23 cellular contexts compared by ENCODE assay signal in genomic region chr12:111197545-111197944, GRCh38.
DNase-seq lines count a peak whose midpoint lies in the region; ATAC-seq and TF ChIP-seq lines count a peak whose summit lies in the region.
"Had no signal": no experiment of that assay in that cellular context is flagged by ENCODE, and none has a peak within 500 bp of the region (broad histone marks: within the 10 kb centered on the region; RNA-seq: fewer than 3 reads in every experiment).

No MANE protein-coding gene starts in this region.

- no peak for TF ChIP-seq POLR2A in Peyer's patch (IDR thresholded peaks at IDR 0.05)

- no peaks in the 10 kb centered on the region for H3K27me3 Mint-ChIP-seq in WTC11 (ENCODE audit: low read depth)
- peaks cover 45% of the 10 kb centered on the region for H3K27me3 Mint-ChIP-seq in nephron progenitor cell (ENCODE audit: low read depth, poor library complexity)

- H3K9me3 ChIP-seq in Peyer's patch, result no peaks in the 10 kb centered on the region
- H3K9me3 ChIP-seq: Caco-2, MG63 had no signal

- peak; percentile 69 for DNase-seq in H7
- DNase-seq in WTC11 (ENCODE audit: low spot score), result no peak
- DNase-seq in iPS-NIHi7 (ENCODE audit: extremely low spot score), result peak; percentile 42
- DNase-seq in substantia nigra (lab: John Stamatoyannopoulos, UW), result no peak
- DNase-seq in NCI-H1436 treated with DMSO at 0.1 percent for 48 hours (lab: John Stamatoyannopoulos, UW), result no peak
- DNase-seq in nephron progenitor cell, result no peak
- no peak for DNase-seq in Peyer's patch
- DNase-seq: C1 segment of cervical spinal cord; Caco-2; CD8-positive, alpha-beta T cell; HCEC 1CT; KG1; MG63; NCI-H1105 treated with DMSO at 0.1 percent for 48 hours; NCI-H2029; NCI-H446 treated with DMSO at 0.1 percent for 48 hours; NCI-H526; SHP77 treated with DMSO at 0.1 percent for 48 hours; SW 1271 had no signal

- CTCF ChIA-PET in WTC11 (lab: Charles Lee), result interaction anchor here (0.6 to 1.2 kb wide), 2 partner anchors 77 to 310 kb away, joined by 4 read pairs; no protein-coding TSS in a partner anchor

- H3K36me3 ChIP-seq in H7 (replicated peaks; ENCODE audit: control insufficient read depth, insufficient read depth, low read length) (no peaks in the 10 kb centered on the region), Peyer's patch (no peaks in the 10 kb centered on the region)
- H3K36me3 ChIP-seq: MG63 had no signal

- H3K27ac Mint-ChIP-seq in WTC11 (no peak overlapping the region), nephron progenitor cell (no peak overlapping the region)
- H3K27ac Mint-ChIP-seq: CD8-positive, alpha-beta T cell; T-helper 1 cell treated with Interleukin-12 subunit alpha and Interleukin-12 subunit beta and Interleukin-4 antibody, amounts not matched to agents 30 μg/mL and 1 μg/mL, for 36 hours had no signal

- H3K4me3 Mint-ChIP-seq in WTC11, result no peak overlapping the region
- no peak overlapping the region for H3K4me3 Mint-ChIP-seq in nephron progenitor cell
- H3K4me3 Mint-ChIP-seq: CD8-positive, alpha-beta T cell; T-helper 1 cell treated with Interleukin-12 subunit alpha and Interleukin-12 subunit beta and Interleukin-4 antibody, amounts not matched to agents 30 μg/mL and 1 μg/mL, for 36 hours had no signal

- no peak overlapping the region for H3K4me3 ChIP-seq in H7 (ENCODE audit: insufficient read depth, low read depth, low read length)
- H3K4me3 ChIP-seq in Peyer's patch, result no peak overlapping the region
- H3K4me3 ChIP-seq: MG63, SK-N-MC had no signal

- H3K4me1 Mint-ChIP-seq in WTC11, result peaks cover 33% of the 10 kb centered on the region
- peaks cover 31% of the 10 kb centered on the region for H3K4me1 Mint-ChIP-seq in nephron progenitor cell

- peak; percentile 54 for ATAC-seq in WTC11
- ATAC-seq: CD8-positive, alpha-beta T cell; Panc1 had no signal

- no peak overlapping the region for H3K27ac ChIP-seq in substantia nigra (ENCODE audit: low read depth, low read length, poor library complexity, severe bottlenecking)
- H3K27ac ChIP-seq in Peyer's patch, result no peak overlapping the region
- H3K27ac ChIP-seq: SK-N-MC had no signal

- H3K36me3 Mint-ChIP-seq in WTC11 (no peaks in the 10 kb centered on the region), nephron progenitor cell (ENCODE audit: low read depth) (no peaks in the 10 kb centered on the region)
- H3K36me3 Mint-ChIP-seq: CD8-positive, alpha-beta T cell had no signal

- POLR2A ChIA-PET in WTC11 (lab: Charles Lee), result no interaction called here

- H3K9me3 Mint-ChIP-seq in WTC11 (no peaks in the 10 kb centered on the region), nephron progenitor cell (no peaks in the 10 kb centered on the region)
- H3K9me3 Mint-ChIP-seq: CD8-positive, alpha-beta T cell; T-helper 1 cell treated with Interleukin-12 subunit alpha and Interleukin-12 subunit beta and Interleukin-4 antibody, amounts not matched to agents 30 μg/mL and 1 μg/mL, for 36 hours had no signal

- H3K4me1 ChIP-seq in Peyer's patch, result no peaks in the 10 kb centered on the region
- H3K4me1 ChIP-seq: Caco-2 had no signal

- peak; percentile 9; the same call in 1 of the 3 replicates for TF ChIP-seq CTCF in GM12872 (IDR thresholded peaks at IDR 0.05; ENCODE audit: insufficient read depth, low read depth, low read length)
- TF ChIP-seq CTCF in WTC11 (IDR thresholded peaks at IDR 0.05), result no peak
- TF ChIP-seq CTCF in nephron progenitor cell (IDR thresholded peaks at IDR 0.05), result no peak
- TF ChIP-seq CTCF in Peyer's patch (IDR thresholded peaks at IDR 0.05), result no peak

- H3K27me3 ChIP-seq in H7 (ENCODE audit: control insufficient read depth, insufficient read depth, low read length) (no peaks in the 10 kb centered on the region), Peyer's patch (no peaks in the 10 kb centered on the region)

TF ChIP-seq in WTC11, 78 proteins besides CTCF, POLR2A, EP300 and RAD21:
- TF ChIP-seq STAT6 (CRISPR knock-in tag; conservative IDR thresholded peaks at IDR 0.05; ENCODE audit: low read depth) (no peak), ZNF219 (CRISPR knock-in tag; IDR thresholded peaks at IDR 0.05; ENCODE audit: borderline replicate concordance) (no peak), ATF6 (CRISPR knock-in tag; IDR thresholded peaks at IDR 0.05) (no peak), ZNF138 (CRISPR knock-in tag; conservative IDR thresholded peaks at IDR 0.05) (no peak), ETV6 (CRISPR knock-in tag; IDR thresholded peaks at IDR 0.05) (no peak), MYBL2 (CRISPR knock-in tag; IDR thresholded peaks at IDR 0.05) (no peak), ZNF263 (CRISPR knock-in tag; IDR thresholded peaks at IDR 0.05; ENCODE audit: low read depth) (no peak), EMX1 (CRISPR knock-in tag; IDR thresholded peaks at IDR 0.05) (no peak), ZNF232 (CRISPR knock-in tag; IDR thresholded peaks at IDR 0.05) (no peak), USF1 (CRISPR knock-in tag; IDR thresholded peaks at IDR 0.05) (no peak), ESRRA (CRISPR knock-in tag; IDR thresholded peaks at IDR 0.05; ENCODE audit: borderline replicate concordance) (no peak)
- TF ChIP-seq, protein P1, sequence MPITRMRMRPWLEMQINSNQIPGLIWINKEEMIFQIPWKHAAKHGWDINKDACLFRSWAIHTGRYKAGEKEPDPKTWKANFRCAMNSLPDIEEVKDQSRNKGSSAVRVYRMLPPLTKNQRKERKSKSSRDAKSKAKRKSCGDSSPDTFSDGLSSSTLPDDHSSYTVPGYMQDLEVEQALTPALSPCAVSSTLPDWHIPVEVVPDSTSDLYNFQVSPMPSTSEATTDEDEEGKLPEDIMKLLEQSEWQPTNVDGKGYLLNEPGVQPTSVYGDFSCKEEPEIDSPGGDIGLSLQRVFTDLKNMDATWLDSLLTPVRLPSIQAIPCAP (CRISPR knock-in tag; IDR thresholded peaks at IDR 0.05), result no peak
TF ChIP-seq in WTC11: peak in this region for 0.

Comparison
In these comparisons a context has a peak if more than half of its experiments do, and no peak if none do; other contexts are left out.
1. DNase-seq: peak in H7 (single experiment) and iPS-NIHi7 (single experiment); none in WTC11 (single experiment), substantia nigra (0 of 49), NCI-H1436 treated with DMSO at 0.1 percent for 48 hours (single experiment), nephron progenitor cell (single experiment) and Peyer's patch (0 of 3).